8 cellular contexts compared by ENCODE assay signal in genomic region chr15:73560501-73561117, GRCh38.
A peak's percentile ranks its signal among the peaks of the same experiment; 100 is the strongest.
DNase-seq lines count a peak whose midpoint lies in the region; ATAC-seq and TF ChIP-seq lines count a peak whose summit lies in the region.

No MANE protein-coding gene starts in this region.

- H3K79me2 ChIP-seq in H9 (ENCODE audit: insufficient read depth, low read length) = no peaks in the 10 kb centered on the region

- no peak overlapping the region for H2BK5ac ChIP-seq in H9 (ENCODE audit: insufficient read length, low read length)

- no CpG with 5 or more reads among the region's 2 CpGs for WGBS in H9 (ENCODE audit: extremely low coverage, insufficient read length, low lambda C conversion rate)

- H2AFZ ChIP-seq in H9 (ENCODE audit: low read length) = no peak overlapping the region

- H3K4me2 ChIP-seq in H9 (ENCODE audit: insufficient read depth, insufficient read length, low read length) = no peak overlapping the region

- no peak overlapping the region for H3K27ac ChIP-seq in H9 (ENCODE audit: insufficient read length, low read depth, low read length)

- no peak overlapping the region for H3K9ac ChIP-seq in H9 (ENCODE audit: extremely low read depth, insufficient read length, low read length)

- ATAC-seq in HG02938 (IDR thresholded peaks at IDR 0.05; ENCODE audit: unreplicated experiment) = no peak
- ATAC-seq in GM18858 (IDR thresholded peaks at IDR 0.05; ENCODE audit: unreplicated experiment) = no peak

- H2BK20ac ChIP-seq in H9 (ENCODE audit: low read depth, low read length, poor library complexity, severe bottlenecking) = no peak overlapping the region

- no peak overlapping the region for H4K8ac ChIP-seq in H9 (replicated peaks; ENCODE audit: insufficient read length, low read depth, low read length)

- peak; percentile 64 for TF ChIP-seq CTCF in BE2C (IDR thresholded peaks at IDR 0.05; ENCODE audit: low read depth, low read length)
- peak; percentile 65 for TF ChIP-seq CTCF in H9 (conservative IDR thresholded peaks at IDR 0.05)

- H3K23ac ChIP-seq in H9 (ENCODE audit: insufficient read length, low read depth, low read length) = no peak overlapping the region

- H3K27me3 ChIP-seq in BE2C = no peaks in the 10 kb centered on the region
- H3K27me3 ChIP-seq in H9 (ENCODE audit: insufficient read depth, low read length) = no peaks in the 10 kb centered on the region

- peak; percentile 38 for DNase-seq in BE2C
- no peak for DNase-seq in H9
- peak; percentile 17 for DNase-seq in NCI-H510A (lab: John Stamatoyannopoulos, UW)
- DNase-seq in astrocyte of the hippocampus (ENCODE audit: low read depth, low spot score) = peak; percentile 62
- DNase-seq in kidney tubule cell (ENCODE audit: low spot score) = peak; percentile 59
- no peak for DNase-seq in cortex of kidney (lab: John Stamatoyannopoulos, UW)

- H3K14ac ChIP-seq in H9 (ENCODE audit: insufficient read depth, low read length) = no peak overlapping the region

- no peak overlapping the region for H3T11ph ChIP-seq in H9 (ENCODE audit: low read length)

- H3K9me3 ChIP-seq in BE2C (no peaks in the 10 kb centered on the region), H9 (ENCODE audit: control insufficient read depth, low read depth, low read length) (no peaks in the 10 kb centered on the region)

- H3K27me3 Mint-ChIP-seq in H9 (ENCODE audit: low read depth) = no peaks in the 10 kb centered on the region

- H2AK5ac ChIP-seq in H9 (ENCODE audit: insufficient read length, low read length) = no peak overlapping the region

- H2BK120ac ChIP-seq in H9 (ENCODE audit: low read depth, low read length, poor library complexity, severe bottlenecking) = no peak overlapping the region

- no peak overlapping the region for H4K91ac ChIP-seq in H9 (ENCODE audit: insufficient read length, low read depth, low read length)

- H3K4me1 Mint-ChIP-seq in H9 = peaks cover 6 to 11% of the 10 kb centered on the region in 2 experiments; a peak in 3 of 4 replicates

- H3K27ac Mint-ChIP-seq in H9 = no peak overlapping the region

- no peak overlapping the region for H3K56ac ChIP-seq in H9 (ENCODE audit: insufficient read length, low read depth, low read length)

- H2BK12ac ChIP-seq in H9 (ENCODE audit: insufficient read length, low read depth, low read length) = no peak overlapping the region

- no peaks in the 10 kb centered on the region for H3K9me3 Mint-ChIP-seq in H9

- no peak overlapping the region for H3K18ac ChIP-seq in H9 (ENCODE audit: insufficient read length, low read depth, low read length)

- no peaks in the 10 kb centered on the region for H4K20me1 ChIP-seq in H9 (ENCODE audit: control insufficient read depth, insufficient read depth, insufficient read length)

- no peak overlapping the region for H3K4me3 ChIP-seq in BE2C (ENCODE audit: low read depth, low read length)

- no peak overlapping the region for H3K4me3 Mint-ChIP-seq in H9

- H3K4ac ChIP-seq in H9 (ENCODE audit: low read depth, low read length) = no peak overlapping the region

- H4K5ac ChIP-seq in H9 (ENCODE audit: insufficient read length, low read depth, low read length) = no peak overlapping the region

- H2BK15ac ChIP-seq in H9 (ENCODE audit: low read depth, low read length) = no peak overlapping the region

- no peaks in the 10 kb centered on the region for H3K23me2 ChIP-seq in H9 (ENCODE audit: insufficient read length, low read depth, low read length, poor library complexity, severe bottlenecking)

- H3K36me3 Mint-ChIP-seq in H9 (ENCODE audit: insufficient read depth in 1 of 3, low read depth in 3 of 3) = peaks cover 2 to 50% (median 41%) of the 10 kb centered on the region in 3 experiments; a peak in 6 of 7 replicates

- H3K36me3 ChIP-seq in BE2C = peaks cover 17% of the 10 kb centered on the region

- H3K4me1 ChIP-seq in BE2C = no peaks in the 10 kb centered on the region
- H3K4me1 ChIP-seq in H9 (ENCODE audit: insufficient read depth, low read length) = no peaks in the 10 kb centered on the region

- no peaks in the 10 kb centered on the region for H3K79me1 ChIP-seq in H9 (ENCODE audit: insufficient read depth, low read depth, low read length, poor library complexity, severe bottlenecking)

Comparison
In these comparisons a context has a peak if more than half of its experiments do, and no peak if none do; other contexts are left out.
1. DNase-seq: peak in BE2C (single experiment), NCI-H510A (single experiment), astrocyte of the hippocampus (single experiment) and kidney tubule cell (single experiment); none in H9 (single experiment) and cortex of kidney (single experiment).